8 cellular contexts compared by ENCODE assay signal in genomic region chr11:36509694-36510566, GRCh38. TPM values are rescaled to one million over a fixed set of nuclear protein-coding genes. Genes with fewer than 3 reads are reported as not detected.
DNase-seq lines count a peak whose midpoint lies in the region; ATAC-seq and TF ChIP-seq lines count a peak whose summit lies in the region.

TSS of gene TRAF6 (minus strand) at chr11:36510272. CDS start at chr11:36501515, 8,757 bp downstream.

- intact Hi-C loops in right cardiac atrium (cut with DNase I) (no loop called here), uterus (cut with DNase I; ENCODE audit: low total_unique reads) (no loop called here)

- peak within 1 kb of the TSS; percentile 99 for H3K4me3 Mint-ChIP-seq in T-helper 17 cell

- in situ Hi-C loops in GM13977 (cut with MboI; ENCODE audit: low pct_unique_long_range_greater_than_20kb, low sequenced_read_pairs, unreplicated experiment): no loop called here

- no peaks in the 10 kb centered on the region for H3K9me3 ChIP-seq in T-helper 17 cell (ENCODE audit: control insufficient read depth, low read length, poor library complexity, severe bottlenecking)
- H3K9me3 ChIP-seq in right cardiac atrium (ENCODE audit: control insufficient read depth, low read length): peaks cover 2% of the 10 kb centered on the region
- no peaks in the 10 kb centered on the region for H3K9me3 ChIP-seq in uterus

- peak; percentile 16 to 81 for TF ChIP-seq POLR2A in uterus (IDR thresholded peaks at IDR 0.05)

- H3K27me3 ChIP-seq in right cardiac atrium (ENCODE audit: control insufficient read depth, insufficient read depth) (no peaks in the 10 kb centered on the region), uterus (no peaks in the 10 kb centered on the region)

- H3K4me1 ChIP-seq in right cardiac atrium (ENCODE audit: control insufficient read depth, insufficient read depth, low read length): no peaks in the 10 kb centered on the region
- peaks cover 0 to 10% of the 10 kb centered on the region in 2 donors for H3K4me1 ChIP-seq in uterus

- peak; percentile 97 for ATAC-seq in HG02759 (IDR thresholded peaks at IDR 0.05; ENCODE audit: unreplicated experiment)
- ATAC-seq in T-helper 17 cell: peak; percentile 96
- peak; percentile 98 for ATAC-seq in right cardiac atrium

- no peaks in the 10 kb centered on the region for H3K36me3 ChIP-seq in uterus

- WGBS in right cardiac atrium: under 1% methylated on average over 80 of the region's 80 CpGs

- peak within 1 kb of the TSS; percentile 79 for H3K4me3 ChIP-seq in right cardiac atrium (ENCODE audit: low read length)
- peak within 1 kb of the TSS; percentile 81 to 85 for H3K4me3 ChIP-seq in uterus

- peak within 1 kb of the TSS; percentile 99 for H3K27ac Mint-ChIP-seq in T-helper 17 cell

- peaks cover 3% of the 10 kb centered on the region for H3K36me3 Mint-ChIP-seq in T-helper 17 cell (ENCODE audit: low read depth)

- TF ChIP-seq CTCF in GM13977 (IDR thresholded peaks at IDR 0.05; ENCODE audit: extremely low read depth, insufficient read depth, missing control alignments) (peak; percentile 90), uterus (IDR thresholded peaks at IDR 0.05) (peak; percentile 81 to 92 (median 86))

- peaks cover 8% of the 10 kb centered on the region for H3K27me3 Mint-ChIP-seq in T-helper 17 cell

- DNase-seq in GM13977 (ENCODE audit: low spot score) (peak; percentile 92), NCI-H1105 treated with DMSO at 0.1 percent for 48 hours (lab: John Stamatoyannopoulos, UW) (peak; percentile 76), T-helper 17 cell (peak; percentile 80 to 88 (median 87)), amygdala (lab: John Stamatoyannopoulos, UW) (peak in 55 of 56 donors; percentile 19 to 89 (median 75)), right cardiac atrium (peak; percentile 91 to 96 (median 96)), putamen (ENCODE audit: low spot score) (peak; percentile 82), uterus (peak; percentile 82 to 85)

- H3K27ac ChIP-seq in right cardiac atrium (ENCODE audit: low read length) (peak within 1 kb of the TSS; percentile 88), uterus (peak within 1 kb of the TSS; percentile 85 to 90)

- H3K4me1 Mint-ChIP-seq in T-helper 17 cell: peaks cover 30% of the 10 kb centered on the region

RNA-seq across cellular contexts. Expression of gene TRAF6, which starts in this region (rescaled TPM):
- total RNA-seq in T-helper 17 cell: 10 to 100 TPM; 20.2 to 26.2 TPM
- 10 to 100 TPM; 11.4 to 13.8 (median 11.8) TPM for total RNA-seq in right cardiac atrium
- 4.1 TPM for polyA plus RNA-seq in right cardiac atrium
- total RNA-seq in uterus: 10 to 100 TPM in 3 of 4 donors, 1 to 10 TPM in 1; 5.1 to 22.6 (median 16.2) TPM

Comparison
In these comparisons a context has a peak if more than half of its experiments do, and no peak if none do; other contexts are left out.
1. Peak in every context shown above with its lines: DNase-seq, ATAC-seq, H3K4me3 ChIP-seq and H3K27ac ChIP-seq.